34 cellular contexts compared by ENCODE assay signal in genomic region chr14:44287858-44288257, GRCh38.
"Had no signal": no experiment of that assay in that cellular context is flagged by ENCODE, and none has a peak within 500 bp of the region (broad histone marks: within the 10 kb centered on the region; RNA-seq: fewer than 3 reads in every experiment).

No MANE protein-coding gene starts in this region.

- H3K4me1 ChIP-seq: adrenal gland, Peyer's patch, SJSA1 had no signal

- H3K27ac ChIP-seq: adrenal gland, brain microvascular endothelial cell, cardiac muscle cell, KMS-11, Peyer's patch, SJSA1, VCaP had no signal

- H3K4me2 ChIP-seq: KMS-11, SK-N-SH had no signal

- H3K9ac ChIP-seq: KMS-11, SK-N-SH had no signal

- H3K36me3 ChIP-seq: adrenal gland, brain microvascular endothelial cell, cardiac muscle cell, Peyer's patch, SJSA1 had no signal

- H3K27me3 ChIP-seq: adrenal gland, brain microvascular endothelial cell, cardiac muscle cell, Peyer's patch, SJSA1 had no signal

- H3K9me3 ChIP-seq: adrenal gland, Peyer's patch, SJSA1, SK-N-SH had no signal

- H3K9me2 ChIP-seq: SK-N-SH had no signal

- ATAC-seq: activated naive CD4-positive, alpha-beta T cell treated with anti-CD3 and anti-CD28 coated beads, Interleukin-2, amount 50 U/mL, for 72 hours; activated T-cell treated with anti-CD3 and anti-CD28 coated beads, Interleukin-2, amount 50 U/mL, for 4 hours; PC-3; T-cell; T-helper 17 cell had no signal

- H3K4me3 ChIP-seq: adrenal gland, cardiac muscle cell, Peyer's patch, SJSA1 had no signal

- DNase-seq: activated B cell treated with CpG ODN at 0.5 μM for 24 hours; activated CD4-positive, alpha-beta memory T cell treated with anti-CD3 and anti-CD28 coated beads for 36 hours; activated CD4-positive, alpha-beta T cell treated with anti-CD3 and anti-CD28 coated beads for 4 hours; activated CD4-positive, alpha-beta T cell treated with anti-CD3 and anti-CD28 coated beads, Interleukin-2, amount 50 U/mL, for 1 hour; activated CD4-positive, CD25-positive, alpha-beta regulatory T cell treated with anti-CD3 and anti-CD28 coated beads, Interleukin-2, amount 50 U/mL, for 72 hours; activated CD8-positive, alpha-beta memory T cell treated with anti-CD3 and anti-CD28 coated beads, Interleukin-2, amount 50 U/mL, for 4 hours; activated gamma-delta T cell treated with Interleukin-2 at 50 U/mL for 16 hours; activated naive CD4-positive, alpha-beta T cell treated with anti-CD3 and anti-CD28 coated beads for 36 hours; activated T-cell treated with anti-CD3 and anti-CD28 coated beads for 4 hours; activated T-cell treated with anti-CD3 and anti-CD28 coated beads, Interleukin-2, amount 50 U/mL, for 4 hours; adrenal gland; anterior cingulate cortex; brain microvascular endothelial cell; NCI-H1048; NCI-H1105 treated with DMSO at 0.1 percent for 48 hours; NCI-H1436; NCI-H1694; NCI-H1930; NCI-H2081 treated with DMSO at 0.1 percent for 48 hours; NCI-H226; NCI-H524 treated with DMSO at 0.1 percent for 48 hours; NCI-H748 treated with DMSO at 0.1 percent for 48 hours; PC-3; Peyer's patch; RPMI8226; SHP77 treated with DMSO at 0.1 percent for 48 hours; SK-N-SH; T-cell; T-helper 17 cell had no signal
